Comparison of ENCODE assay signal across 2 cellular contexts in the genomic region with DNA sequence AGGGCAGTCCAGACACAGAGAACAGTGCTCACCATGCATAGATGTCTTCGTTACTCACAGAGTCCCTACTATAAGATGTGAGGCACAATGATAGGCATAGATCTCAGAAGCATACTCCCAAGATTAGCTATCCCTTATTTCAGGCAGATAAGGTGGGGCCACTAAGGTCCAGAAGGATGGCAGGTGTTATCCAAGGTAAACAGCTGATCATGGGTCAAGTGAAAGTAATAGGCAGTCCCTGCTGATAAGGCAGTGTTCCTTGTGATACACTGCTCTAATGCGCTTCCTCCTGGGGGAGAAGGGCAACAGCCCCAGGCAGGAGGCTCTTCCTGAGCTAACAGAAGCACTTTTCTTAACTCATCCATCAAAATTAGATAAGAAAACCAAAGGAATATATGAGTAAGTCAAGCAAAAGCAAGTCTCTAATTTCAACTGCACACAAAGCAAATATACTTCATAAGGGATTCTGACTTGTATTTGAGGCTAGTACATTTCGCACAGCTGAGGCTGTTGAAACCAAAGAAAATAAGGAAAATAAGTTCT.
A peak's percentile ranks its signal among the peaks of the same experiment; 100 is the strongest.
TF ChIP-seq lines count a peak whose summit lies in the region.

No MANE protein-coding gene starts in this region.

TF ChIP-seq in HEK293, 187 proteins besides CTCF, POLR2A, EP300 and RAD21:
- TF ChIP-seq TCF7L2 (IDR thresholded peaks at IDR 0.05; ENCODE audit: borderline replicate concordance, low read depth, low read length) = peak; percentile 60; the same call in 1 of the 2 replicates
- TF ChIP-seq ZNF645 (tag by site-specific recombination; IDR thresholded peaks at IDR 0.05) = no peak
- TF ChIP-seq, protein P1, sequence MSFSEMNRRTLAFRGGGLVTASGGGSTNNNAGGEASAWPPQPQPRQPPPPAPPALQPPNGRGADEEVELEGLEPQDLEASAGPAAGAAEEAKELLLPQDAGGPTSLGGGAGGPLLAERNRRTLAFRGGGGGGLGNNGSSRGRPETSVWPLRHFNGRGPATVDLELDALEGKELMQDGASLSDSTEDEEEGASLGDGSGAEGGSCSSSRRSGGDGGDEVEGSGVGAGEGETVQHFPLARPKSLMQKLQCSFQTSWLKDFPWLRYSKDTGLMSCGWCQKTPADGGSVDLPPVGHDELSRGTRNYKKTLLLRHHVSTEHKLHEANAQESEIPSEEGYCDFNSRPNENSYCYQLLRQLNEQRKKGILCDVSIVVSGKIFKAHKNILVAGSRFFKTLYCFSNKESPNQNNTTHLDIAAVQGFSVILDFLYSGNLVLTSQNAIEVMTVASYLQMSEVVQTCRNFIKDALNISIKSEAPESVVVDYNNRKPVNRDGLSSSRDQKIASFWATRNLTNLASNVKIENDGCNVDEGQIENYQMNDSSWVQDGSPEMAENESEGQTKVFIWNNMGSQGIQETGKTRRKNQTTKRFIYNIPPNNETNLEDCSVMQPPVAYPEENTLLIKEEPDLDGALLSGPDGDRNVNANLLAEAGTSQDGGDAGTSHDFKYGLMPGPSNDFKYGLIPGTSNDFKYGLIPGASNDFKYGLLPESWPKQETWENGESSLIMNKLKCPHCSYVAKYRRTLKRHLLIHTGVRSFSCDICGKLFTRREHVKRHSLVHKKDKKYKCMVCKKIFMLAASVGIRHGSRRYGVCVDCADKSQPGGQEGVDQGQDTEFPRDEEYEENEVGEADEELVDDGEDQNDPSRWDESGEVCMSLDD (tag by site-specific recombination; IDR thresholded peaks at IDR 0.05) = no peak
- TF ChIP-seq ZSCAN5A (tag by site-specific recombination; IDR thresholded peaks at IDR 0.05) = no peak
- no peak for TF ChIP-seq ZNF214 (tag by site-specific recombination; IDR thresholded peaks at IDR 0.05; ENCODE audit: borderline replicate concordance)
- no peak for TF ChIP-seq ZBTB48 (tag by site-specific recombination; IDR thresholded peaks at IDR 0.05)
- TF ChIP-seq BCL11B (tag by site-specific recombination; IDR thresholded peaks at IDR 0.05; ENCODE audit: low read depth) = no peak
- peak; percentile 53; the same call in 1 of the 2 replicates for TF ChIP-seq ZXDB (tag by site-specific recombination; IDR thresholded peaks at IDR 0.05)
- TF ChIP-seq ZNF341 (tag by site-specific recombination; IDR thresholded peaks at IDR 0.05; ENCODE audit: low read depth) = peak; percentile 47; the same call in 1 of the 2 replicates
- TF ChIP-seq RBAK (tag by site-specific recombination; IDR thresholded peaks at IDR 0.05) = no peak
- 0 out of 2 replicates have a peak, but pooled peaks have one; percentile 10 for TF ChIP-seq GLIS1 (tag by site-specific recombination; IDR thresholded peaks at IDR 0.05)
- no peak for TF ChIP-seq ZNF704 (tag by site-specific recombination; IDR thresholded peaks at IDR 0.05)
- TF ChIP-seq ZNF37A (tag by site-specific recombination; IDR thresholded peaks at IDR 0.05) = no peak
- TF ChIP-seq ZFP3 (tag by site-specific recombination; IDR thresholded peaks at IDR 0.05; ENCODE audit: low read depth) = no peak
- peak; percentile 92 for TF ChIP-seq TRIM28 (IDR thresholded peaks at IDR 0.05; ENCODE audit: borderline replicate concordance, low read length)
- TF ChIP-seq ZNF621 (tag by site-specific recombination; IDR thresholded peaks at IDR 0.05) = no peak

TF ChIP-seq in K562, 482 proteins besides CTCF, POLR2A, EP300 and RAD21:
- TF ChIP-seq TCF3 (CRISPR knock-in tag; IDR thresholded peaks at IDR 0.05) = 0 out of 2 replicates have a peak, but pooled peaks have one; percentile 26
- TF ChIP-seq THRAP3 (IDR thresholded peaks at IDR 0.05; ENCODE audit: borderline replicate concordance) = no peak
- TF ChIP-seq, protein P2, sequence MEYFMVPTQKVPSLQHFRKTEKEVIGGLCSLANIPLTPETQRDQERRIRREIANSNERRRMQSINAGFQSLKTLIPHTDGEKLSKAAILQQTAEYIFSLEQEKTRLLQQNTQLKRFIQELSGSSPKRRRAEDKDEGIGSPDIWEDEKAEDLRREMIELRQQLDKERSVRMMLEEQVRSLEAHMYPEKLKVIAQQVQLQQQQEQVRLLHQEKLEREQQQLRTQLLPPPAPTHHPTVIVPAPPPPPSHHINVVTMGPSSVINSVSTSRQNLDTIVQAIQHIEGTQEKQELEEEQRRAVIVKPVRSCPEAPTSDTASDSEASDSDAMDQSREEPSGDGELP (CRISPR knock-in tag; IDR thresholded peaks at IDR 0.05; ENCODE audit: borderline replicate concordance) = 0 out of 2 replicates have a peak, but pooled peaks have one; percentile 20
- TF ChIP-seq FOSL1 (tag; conservative IDR thresholded peaks at IDR 0.05) = 0 out of 2 replicates have a peak, but pooled peaks have one; percentile 20
- TF ChIP-seq CAMTA2 (CRISPR knock-in tag; conservative IDR thresholded peaks at IDR 0.05) = no peak
- TF ChIP-seq CBFA2T3 (IDR thresholded peaks at IDR 0.05) = peak; percentile 57
- no peak for TF ChIP-seq CBX3 (IDR thresholded peaks at IDR 0.05; ENCODE audit: borderline replicate concordance in 1 of 2, low read length in 2 of 2)
- TF ChIP-seq, protein P3, sequence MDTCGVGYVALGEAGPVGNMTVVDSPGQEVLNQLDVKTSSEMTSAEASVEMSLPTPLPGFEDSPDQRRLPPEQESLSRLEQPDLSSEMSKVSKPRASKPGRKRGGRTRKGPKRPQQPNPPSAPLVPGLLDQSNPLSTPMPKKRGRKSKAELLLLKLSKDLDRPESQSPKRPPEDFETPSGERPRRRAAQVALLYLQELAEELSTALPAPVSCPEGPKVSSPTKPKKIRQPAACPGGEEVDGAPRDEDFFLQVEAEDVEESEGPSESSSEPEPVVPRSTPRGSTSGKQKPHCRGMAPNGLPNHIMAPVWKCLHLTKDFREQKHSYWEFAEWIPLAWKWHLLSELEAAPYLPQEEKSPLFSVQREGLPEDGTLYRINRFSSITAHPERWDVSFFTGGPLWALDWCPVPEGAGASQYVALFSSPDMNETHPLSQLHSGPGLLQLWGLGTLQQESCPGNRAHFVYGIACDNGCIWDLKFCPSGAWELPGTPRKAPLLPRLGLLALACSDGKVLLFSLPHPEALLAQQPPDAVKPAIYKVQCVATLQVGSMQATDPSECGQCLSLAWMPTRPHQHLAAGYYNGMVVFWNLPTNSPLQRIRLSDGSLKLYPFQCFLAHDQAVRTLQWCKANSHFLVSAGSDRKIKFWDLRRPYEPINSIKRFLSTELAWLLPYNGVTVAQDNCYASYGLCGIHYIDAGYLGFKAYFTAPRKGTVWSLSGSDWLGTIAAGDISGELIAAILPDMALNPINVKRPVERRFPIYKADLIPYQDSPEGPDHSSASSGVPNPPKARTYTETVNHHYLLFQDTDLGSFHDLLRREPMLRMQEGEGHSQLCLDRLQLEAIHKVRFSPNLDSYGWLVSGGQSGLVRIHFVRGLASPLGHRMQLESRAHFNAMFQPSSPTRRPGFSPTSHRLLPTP (IDR thresholded peaks at IDR 0.05; ENCODE audit: borderline replicate concordance, extremely low read depth, insufficient read length) = no peak
- TF ChIP-seq ESRRA (IDR thresholded peaks at IDR 0.05; ENCODE audit: borderline replicate concordance, low read depth) = no peak
- TF ChIP-seq TAL1 (IDR thresholded peaks at IDR 0.05) = 0 out of 2 replicates have a peak, but pooled peaks have one; percentile 30
